1 cellular context compared by ENCODE assay signal in genomic region chr5:132466453-132467291, GRCh38.
TF ChIP-seq lines count a peak whose summit lies in the region.

No MANE protein-coding gene starts in this region.

TF ChIP-seq in GM12878, 131 proteins besides CTCF, POLR2A, EP300 and RAD21 (continued from another document and continues in another):
- TF ChIP-seq SKIL (IDR thresholded peaks at IDR 0.05; ENCODE audit: low read depth, poor library complexity, severe bottlenecking) = peak; percentile 26
- no peak for TF ChIP-seq FOXK2 (IDR thresholded peaks at IDR 0.05)
- TF ChIP-seq SIX5 (IDR thresholded peaks at IDR 0.05; ENCODE audit: low read depth, low read length, severe bottlenecking) = no peak
- 0 out of 2 replicates have a peak, but pooled peaks have one; percentile 35 for TF ChIP-seq HDGF (IDR thresholded peaks at IDR 0.05)
- TF ChIP-seq LARP7 (IDR thresholded peaks at IDR 0.05) = peak; percentile 68
- TF ChIP-seq RELB (IDR thresholded peaks at IDR 0.05; ENCODE audit: low read depth) = 0 out of 2 replicates have a peak, but pooled peaks have one; percentile 30
- TF ChIP-seq ZNF622 (IDR thresholded peaks at IDR 0.05) = no peak
- TF ChIP-seq NKRF (conservative IDR thresholded peaks at IDR 0.05) = no peak; the same call in 1 of the 2 replicates
- 0 out of 2 replicates have a peak, but pooled peaks have one; percentile 26 for TF ChIP-seq TCF3 (IDR thresholded peaks at IDR 0.05; ENCODE audit: borderline replicate concordance, insufficient read depth, low read depth, low read length)
- no peak; the same call in 1 of the 2 replicates for TF ChIP-seq BACH1 (IDR thresholded peaks at IDR 0.05; ENCODE audit: borderline replicate concordance)
- TF ChIP-seq CEBPB (IDR thresholded peaks at IDR 0.05; ENCODE audit: borderline replicate concordance in 1 of 2, low read depth in 2 of 2, low read length in 2 of 2) = no peak
- no peak for TF ChIP-seq GABPA (IDR thresholded peaks at IDR 0.05; ENCODE audit: low read depth)
- TF ChIP-seq MLLT1 (IDR thresholded peaks at IDR 0.05) = 0 out of 2 replicates have a peak, but pooled peaks have one; percentile 35
- TF ChIP-seq MAX (IDR thresholded peaks at IDR 0.05; ENCODE audit: low read depth, low read length) = 0 out of 2 replicates have a peak, but pooled peaks have one; percentile 7
- TF ChIP-seq SPI1 (IDR thresholded peaks at IDR 0.05; ENCODE audit: borderline replicate concordance, insufficient read depth, low read depth, low read length) = peak; percentile 69; the same call in 1 of the 2 replicates
- TF ChIP-seq CUX1 (IDR thresholded peaks at IDR 0.05; ENCODE audit: insufficient replicate concordance, low read depth, low read length) = peak; percentile 71
- peak; percentile 83 for TF ChIP-seq TBL1XR1 (IDR thresholded peaks at IDR 0.05; ENCODE audit: low read depth, low read length)
- TF ChIP-seq MEF2B (IDR thresholded peaks at IDR 0.05; ENCODE audit: partially characterized antibody, poor library complexity, severe bottlenecking) = peak; percentile 72
- no peak for TF ChIP-seq USF2 (IDR thresholded peaks at IDR 0.05; ENCODE audit: borderline replicate concordance, low read depth, low read length)
- peak; percentile 88 for TF ChIP-seq DPF2 (IDR thresholded peaks at IDR 0.05)
- TF ChIP-seq MEF2A (IDR thresholded peaks at IDR 0.05; ENCODE audit: insufficient read depth, low read depth, low read length) = peak; percentile 72
- peak; percentile 71 for TF ChIP-seq IRF4 (IDR thresholded peaks at IDR 0.05; ENCODE audit: low read depth, low read length)
- TF ChIP-seq PAX5 (IDR thresholded peaks at IDR 0.05; ENCODE audit: borderline replicate concordance, low read depth, low read length) = 0 out of 2 replicates have a peak, but pooled peaks have one; percentile 69
- no peak for TF ChIP-seq WRNIP1 (IDR thresholded peaks at IDR 0.05; ENCODE audit: borderline replicate concordance, low read depth, low read length)
- peak in 1 of 2 experiments; percentile 5; a peak in 1 of 3 replicates for TF ChIP-seq EGR1 (IDR thresholded peaks at IDR 0.05; ENCODE audit: borderline replicate concordance in 1 of 2, low read depth in 2 of 2, low read length in 2 of 2)
- TF ChIP-seq CBX5 (IDR thresholded peaks at IDR 0.05; ENCODE audit: low read depth) = no peak
- no peak for TF ChIP-seq ZNF274 (IDR thresholded peaks at IDR 0.05; ENCODE audit: insufficient read depth, insufficient read length)
- no peak for TF ChIP-seq NFYA (IDR thresholded peaks at IDR 0.05; ENCODE audit: borderline replicate concordance, low read depth, low read length)
- TF ChIP-seq FOS (IDR thresholded peaks at IDR 0.05; ENCODE audit: borderline replicate concordance, extremely low read depth, insufficient read length) = no peak
- no peak for TF ChIP-seq CEBPZ (IDR thresholded peaks at IDR 0.05; ENCODE audit: low read depth, low read length)
- peak; percentile 71 to 88 for TF ChIP-seq SRF (IDR thresholded peaks at IDR 0.05; ENCODE audit: low read depth in 2 of 2, low read length in 2 of 2)
- TF ChIP-seq BCL3 (IDR thresholded peaks at IDR 0.05; ENCODE audit: borderline replicate concordance, insufficient read depth, low read depth, low read length, poor library complexity, severe bottlenecking) = peak; percentile 93
- TF ChIP-seq STAT3 (IDR thresholded peaks at IDR 0.05; ENCODE audit: low read depth, low read length) = no peak
- peak; percentile 69; the same call in 1 of the 2 replicates for TF ChIP-seq RFX5 (IDR thresholded peaks at IDR 0.05; ENCODE audit: low read depth, low read length)
- peak; percentile 30; the same call in 1 of the 2 replicates for TF ChIP-seq TARDBP (IDR thresholded peaks at IDR 0.05; ENCODE audit: borderline replicate concordance)
- TF ChIP-seq STAT1 (conservative IDR thresholded peaks at IDR 0.05) = no peak; the same call in 1 of the 2 replicates
- no peak for TF ChIP-seq SREBF2 (IDR thresholded peaks at IDR 0.05; ENCODE audit: low read length)
- no peak for TF ChIP-seq RAD51 (IDR thresholded peaks at IDR 0.05)
- peak; percentile 42; the same call in 1 of the 2 replicates for TF ChIP-seq TCF12 (IDR thresholded peaks at IDR 0.05; ENCODE audit: low read depth, low read length)
- TF ChIP-seq ZBED1 (IDR thresholded peaks at IDR 0.05; ENCODE audit: borderline replicate concordance) = peak; percentile 81; the same call in 1 of the 2 replicates
